Comparison of ENCODE assay signal across 28 cellular contexts in genomic region chr1:18670267-18670910, GRCh38. TPM values are rescaled to one million over a fixed set of nuclear protein-coding genes. Genes with fewer than 3 reads are reported as not detected.
"Had no signal": no experiment of that assay in that cellular context is flagged by ENCODE, and none has a peak within 500 bp of the region (broad histone marks: within the 10 kb centered on the region; RNA-seq: fewer than 3 reads in every experiment).

No MANE protein-coding gene starts in this region.

- H3K4me1 Mint-ChIP-seq: immature natural killer cell; naive B cell; stimulated activated memory B cell treated with anti-CD40 and anti-IgM and Interleukin-4, amounts not matched to agents 10 μg/mL and 1 μg/mL and 100 μg/mL, for 72 hours had no signal

- H3K9me3 ChIP-seq: body of pancreas, right lobe of liver, stomach, suprapubic skin had no signal

- H3K36me3 Mint-ChIP-seq: activated naive CD4-positive, alpha-beta T cell treated with anti-CD3 and anti-CD28 coated beads, Interleukin-2, amount 50 U/mL, for 24 hours; immature natural killer cell; naive B cell; stimulated activated memory B cell treated with anti-CD40 and anti-IgM and Interleukin-4, amounts not matched to agents 10 μg/mL and 1 μg/mL and 100 μg/mL, for 72 hours; WTC11 had no signal

- H2AFZ ChIP-seq: hepatocyte had no signal

- H3K27ac Mint-ChIP-seq: activated naive CD4-positive, alpha-beta T cell treated with anti-CD3 and anti-CD28 coated beads, Interleukin-2, amount 50 U/mL, for 24 hours; immature natural killer cell; naive B cell; stimulated activated memory B cell treated with anti-CD40 and anti-IgM and Interleukin-4, amounts not matched to agents 10 μg/mL and 1 μg/mL and 100 μg/mL, for 72 hours; WTC11 had no signal

- H3K4me2 ChIP-seq: hepatocyte had no signal

- H3K27me3 Mint-ChIP-seq: activated naive CD4-positive, alpha-beta T cell treated with anti-CD3 and anti-CD28 coated beads, Interleukin-2, amount 50 U/mL, for 24 hours had no signal

- DNase-seq: activated gamma-delta T cell treated with Interleukin-2 at 50 U/mL for 16 hours; activated T-cell treated with anti-CD3 and anti-CD28 coated beads, Interleukin-2, amount 50 U/mL, for 1 hour; body of pancreas; caudate nucleus; effector memory CD4-positive, alpha-beta T cell; foreskin melanocyte; glutamatergic neuron; immature natural killer cell; kidney glomerular epithelial cell; left ventricle myocardium superior; mesenchymal stem cell; naive B cell; posterior cingulate gyrus; right lobe of liver; small intestine; stomach; T-helper 9 cell; trophoblast cell had no signal

- H3K4me1 ChIP-seq: right lobe of liver had no signal

- H3K27me3 ChIP-seq: body of pancreas, right lobe of liver had no signal

- H3K9me3 Mint-ChIP-seq: activated naive CD4-positive, alpha-beta T cell treated with anti-CD3 and anti-CD28 coated beads, Interleukin-2, amount 50 U/mL, for 24 hours; immature natural killer cell; naive B cell; neural crest cell; stimulated activated memory B cell treated with anti-CD40 and anti-IgM and Interleukin-4, amounts not matched to agents 10 μg/mL and 1 μg/mL and 100 μg/mL, for 72 hours; WTC11 had no signal

- H3K4me3 Mint-ChIP-seq: activated naive CD4-positive, alpha-beta T cell treated with anti-CD3 and anti-CD28 coated beads, Interleukin-2, amount 50 U/mL, for 24 hours; immature natural killer cell; neural crest cell; stimulated activated memory B cell treated with anti-CD40 and anti-IgM and Interleukin-4, amounts not matched to agents 10 μg/mL and 1 μg/mL and 100 μg/mL, for 72 hours; WTC11 had no signal

- H3K27ac ChIP-seq: body of pancreas, hepatocyte, right lobe of liver had no signal

- H3K79me2 ChIP-seq: hepatocyte had no signal

- H3K36me3 ChIP-seq: right lobe of liver, stomach, suprapubic skin had no signal

- ATAC-seq: body of pancreas; left ventricle myocardium superior; right lobe of liver; stimulated activated memory B cell treated with anti-CD40 and anti-IgM and Interleukin-4, amounts not matched to agents 10 μg/mL and 1 μg/mL and 100 μg/mL, for 72 hours; WTC11 had no signal

- H3K4me3 ChIP-seq: body of pancreas, hepatocyte, right lobe of liver, stomach, suprapubic skin had no signal

RNA-seq across cellular contexts. Expression of gene PAX7, which starts 39.7 kb away (rescaled TPM):
- total RNA-seq: body of pancreas; dermis microvascular lymphatic vessel endothelial cell; hepatocyte; left ventricle myocardium superior; mononuclear cell; omental fat pad; right lobe of liver; stomach; T-helper 1 cell treated with Interleukin-12 subunit alpha and Interleukin-12 subunit beta and Interleukin-4 antibody, amounts not matched to agents 30 ng/mL and 1 ng/mL, for 36 hours had no signal
